8 cellular contexts compared by ENCODE assay signal in genomic region chr10:105952153-105952552, GRCh38.
DNase-seq lines count a peak whose midpoint lies in the region; ATAC-seq and TF ChIP-seq lines count a peak whose summit lies in the region.

No MANE protein-coding gene starts in this region.

- H3K4me3 Mint-ChIP-seq in endodermal cell (no peak overlapping the region), neural progenitor cell (no peak overlapping the region)
- H3K4me3 Mint-ChIP-seq in activated T-helper 1 cell treated with anti-CD3 and anti-CD28 coated beads, Interleukin-12 subunit alpha, Interleukin-12 subunit beta, Interleukin-2, Interleukin-4 antibody, amounts not matched to agents 30 ng/mL and 10 ng/mL and 1 ng/mL, durations not matched to agents 14 hours and 24 hours and 36 hours: no peak overlapping the region

- H3K9me3 Mint-ChIP-seq in endodermal cell (no peaks in the 10 kb centered on the region), neural progenitor cell (no peaks in the 10 kb centered on the region)
- H3K9me3 Mint-ChIP-seq in activated T-helper 1 cell treated with anti-CD3 and anti-CD28 coated beads, Interleukin-12 subunit alpha, Interleukin-12 subunit beta, Interleukin-2, Interleukin-4 antibody, amounts not matched to agents 30 ng/mL and 10 ng/mL and 1 ng/mL, durations not matched to agents 14 hours and 24 hours and 36 hours: no peaks in the 10 kb centered on the region

- peaks cover 3% of the 10 kb centered on the region for H3K4me1 ChIP-seq in endodermal cell (ENCODE audit: control insufficient read depth, insufficient read depth, low read length)
- H3K4me1 ChIP-seq in neural progenitor cell: peaks cover 11% of the 10 kb centered on the region

- H3K4me3 ChIP-seq in endodermal cell (ENCODE audit: low read length): no peak overlapping the region
- no peak overlapping the region for H3K4me3 ChIP-seq in neural progenitor cell

- peak; percentile 83 for ATAC-seq in GM21515 (IDR thresholded peaks at IDR 0.05; ENCODE audit: unreplicated experiment)

- WGBS in endodermal cell (ENCODE audit: insufficient coverage in 1 of 2, insufficient read length in 1 of 2), 2 experiments: 38 to 54% methylated on average over 3 of the region's 3 CpGs

- H3K36me3 Mint-ChIP-seq in endodermal cell (ENCODE audit: low read depth): no peaks in the 10 kb centered on the region
- no peaks in the 10 kb centered on the region for H3K36me3 Mint-ChIP-seq in neural progenitor cell
- H3K36me3 Mint-ChIP-seq in activated T-helper 1 cell treated with anti-CD3 and anti-CD28 coated beads, Interleukin-12 subunit alpha, Interleukin-12 subunit beta, Interleukin-2, Interleukin-4 antibody, amounts not matched to agents 30 ng/mL and 10 ng/mL and 1 ng/mL, durations not matched to agents 14 hours and 24 hours and 36 hours (ENCODE audit: low read depth): no peaks in the 10 kb centered on the region

- no peaks in the 10 kb centered on the region for H3K9me3 ChIP-seq in endodermal cell (ENCODE audit: control insufficient read depth, low read length)
- no peaks in the 10 kb centered on the region for H3K9me3 ChIP-seq in neural progenitor cell (ENCODE audit: low read depth)

- TF ChIP-seq CTCF in endodermal cell (conservative IDR thresholded peaks at IDR 0.05) (no peak), neural progenitor cell (IDR thresholded peaks at IDR 0.05) (no peak)

- H3K27ac Mint-ChIP-seq in endodermal cell: peak overlapping the region; percentile 90
- H3K27ac Mint-ChIP-seq in neural progenitor cell: peak overlapping the region; percentile 92
- no peak overlapping the region for H3K27ac Mint-ChIP-seq in activated T-helper 1 cell treated with anti-CD3 and anti-CD28 coated beads, Interleukin-12 subunit alpha, Interleukin-12 subunit beta, Interleukin-2, Interleukin-4 antibody, amounts not matched to agents 30 ng/mL and 10 ng/mL and 1 ng/mL, durations not matched to agents 14 hours and 24 hours and 36 hours

- H3K27me3 Mint-ChIP-seq in endodermal cell (ENCODE audit: insufficient read depth) (no peaks in the 10 kb centered on the region), neural progenitor cell (ENCODE audit: insufficient read depth, low read depth) (no peaks in the 10 kb centered on the region)
- H3K27me3 Mint-ChIP-seq in activated T-helper 1 cell treated with anti-CD3 and anti-CD28 coated beads, Interleukin-12 subunit alpha, Interleukin-12 subunit beta, Interleukin-2, Interleukin-4 antibody, amounts not matched to agents 30 ng/mL and 10 ng/mL and 1 ng/mL, durations not matched to agents 14 hours and 24 hours and 36 hours (ENCODE audit: insufficient read depth): peaks cover 3% of the 10 kb centered on the region

- peak; percentile 54 for DNase-seq in EH (ENCODE audit: low read depth)
- peak; percentile 6 for DNase-seq in HT-29 (ENCODE audit: low spot score)
- DNase-seq in endodermal cell: peak; percentile 74
- peak; percentile 52 for DNase-seq in neural progenitor cell (ENCODE audit: low spot score)
- DNase-seq in stimulated activated CD4-positive, alpha-beta T cell treated with anti-CD3 and anti-CD28 coated beads, Interleukin-2, amount 100 ng/mL, for 24 hours: no peak
- DNase-seq in middle frontal gyrus (ENCODE audit: extremely low spot score, low spot score): no peak
- DNase-seq in activated T-helper 1 cell treated with anti-CD3 and anti-CD28 coated beads, Interleukin-12 subunit alpha, Interleukin-12 subunit beta, Interleukin-2, Interleukin-4 antibody, amounts not matched to agents 30 ng/mL and 10 ng/mL and 1 ng/mL, durations not matched to agents 14 hours and 24 hours and 36 hours (ENCODE audit: low spot score): no peak

- H2AFZ ChIP-seq in neural progenitor cell (replicated peaks): peak overlapping the region; percentile 83

- intact Hi-C loops in activated T-helper 1 cell treated with anti-CD3 and anti-CD28 coated beads, Interleukin-12 subunit alpha, Interleukin-12 subunit beta, Interleukin-2, Interleukin-4 antibody, amounts not matched to agents 30 ng/mL and 10 ng/mL and 1 ng/mL, durations not matched to agents 14 hours and 24 hours and 36 hours (cut with micrococcal nuclease): no loop called here

- H3F3A ChIP-seq in neural progenitor cell (ENCODE audit: low read depth): no peaks in the 10 kb centered on the region

- H3K27ac ChIP-seq in endodermal cell (ENCODE audit: low read depth, low read length) (no peak overlapping the region), neural progenitor cell (no peak overlapping the region)

- no peaks in the 10 kb centered on the region for H3K79me2 ChIP-seq in neural progenitor cell (ENCODE audit: low read depth)

- no peaks in the 10 kb centered on the region for H3K27me3 ChIP-seq in endodermal cell (ENCODE audit: control insufficient read depth, insufficient read depth, low read length, poor library complexity, severe bottlenecking)
- no peaks in the 10 kb centered on the region for H3K27me3 ChIP-seq in neural progenitor cell

- no peaks in the 10 kb centered on the region for H4K20me1 ChIP-seq in neural progenitor cell (ENCODE audit: low read depth)

- H3K4me2 ChIP-seq in neural progenitor cell: no peak overlapping the region

- H3K9ac ChIP-seq in endodermal cell (ENCODE audit: extremely low read depth, low read length, poor library complexity, severe bottlenecking) (no peak overlapping the region), neural progenitor cell (no peak overlapping the region)

- peaks cover 13% of the 10 kb centered on the region for H3K4me1 Mint-ChIP-seq in endodermal cell
- peaks cover 18% of the 10 kb centered on the region for H3K4me1 Mint-ChIP-seq in neural progenitor cell
- no peaks in the 10 kb centered on the region for H3K4me1 Mint-ChIP-seq in activated T-helper 1 cell treated with anti-CD3 and anti-CD28 coated beads, Interleukin-12 subunit alpha, Interleukin-12 subunit beta, Interleukin-2, Interleukin-4 antibody, amounts not matched to agents 30 ng/mL and 10 ng/mL and 1 ng/mL, durations not matched to agents 14 hours and 24 hours and 36 hours (ENCODE audit: low read depth)

- H3K36me3 ChIP-seq in endodermal cell (ENCODE audit: control insufficient read depth, insufficient read depth, low read length): no peaks in the 10 kb centered on the region
- H3K36me3 ChIP-seq in neural progenitor cell: no peaks in the 10 kb centered on the region

Comparison
In these comparisons a context has a peak if more than half of its experiments do, and no peak if none do; other contexts are left out.
1. DNase-seq: peak in EH (single experiment), HT-29 (single experiment), endodermal cell (single experiment) and neural progenitor cell (single experiment); none in stimulated activated CD4-positive, alpha-beta T cell treated with anti-CD3 and anti-CD28 coated beads, Interleukin-2, amount 100 ng/mL, for 24 hours (0 of 2), middle frontal gyrus (single experiment) and activated T-helper 1 cell treated with anti-CD3 and anti-CD28 coated beads, Interleukin-12 subunit alpha, Interleukin-12 subunit beta, Interleukin-2, Interleukin-4 antibody, amounts not matched to agents 30 ng/mL and 10 ng/mL and 1 ng/mL, durations not matched to agents 14 hours and 24 hours and 36 hours (single experiment).